In genomic region chr14:105205718-105206208, GRCh38 we compare ENCODE assay signal across 14 cellular contexts. TPM values are rescaled to one million over a fixed set of nuclear protein-coding genes. Genes with fewer than 3 reads are reported as not detected.
DNase-seq lines count a peak whose midpoint lies in the region; ATAC-seq, FAIRE-seq and TF ChIP-seq lines count a peak whose summit lies in the region.
"Had no signal": no experiment of that assay in that cellular context is flagged by ENCODE, and none has a peak within 500 bp of the region (broad histone marks: within the 10 kb centered on the region; RNA-seq: fewer than 3 reads in every experiment).

No MANE protein-coding gene starts in this region.

- H3K27me3 Mint-ChIP-seq in activated T-helper 2 cell treated with anti-CD3 and anti-CD28 coated beads, Interferon-gamma antibody, Interleukin-2, Interleukin-4, amounts not matched to agents 10 μg/mL and 5 μg/mL and 100 μg/mL, durations not matched to agents 14 hours and 24 hours and 36 hours (ENCODE audit: low read depth) = no peaks in the 10 kb centered on the region
- peaks cover 1% of the 10 kb centered on the region for H3K27me3 Mint-ChIP-seq in activated CD4-positive, alpha-beta T cell treated with anti-CD3 and anti-CD28 coated beads for 36 hours

- peak; percentile 29; the same call in 1 of the 2 replicates for TF ChIP-seq POLR2A in GM12878 (IDR thresholded peaks at IDR 0.05; ENCODE audit: low read depth, low read length)

- H3K36me3 Mint-ChIP-seq in activated T-helper 2 cell treated with anti-CD3 and anti-CD28 coated beads, Interferon-gamma antibody, Interleukin-2, Interleukin-4, amounts not matched to agents 10 μg/mL and 5 μg/mL and 100 μg/mL, durations not matched to agents 14 hours and 24 hours and 36 hours (ENCODE audit: low read depth) = no peaks in the 10 kb centered on the region
- no peaks in the 10 kb centered on the region for H3K36me3 Mint-ChIP-seq in activated CD4-positive, alpha-beta T cell treated with anti-CD3 and anti-CD28 coated beads for 36 hours (ENCODE audit: low read depth)
- H3K36me3 Mint-ChIP-seq: CD4-positive, CD25-positive, alpha-beta regulatory T cell had no signal

- H3K9me3 ChIP-seq in BLaER1 (no peaks in the 10 kb centered on the region), GM12878 (replicated peaks; ENCODE audit: control insufficient read depth, insufficient read depth, low read length) (no peaks in the 10 kb centered on the region)
- H3K9me3 ChIP-seq: transverse colon had no signal

- peaks cover 6% of the 10 kb centered on the region for H3K4me1 Mint-ChIP-seq in activated T-helper 2 cell treated with anti-CD3 and anti-CD28 coated beads, Interferon-gamma antibody, Interleukin-2, Interleukin-4, amounts not matched to agents 10 μg/mL and 5 μg/mL and 100 μg/mL, durations not matched to agents 14 hours and 24 hours and 36 hours (ENCODE audit: low read depth)
- H3K4me1 Mint-ChIP-seq in activated CD4-positive, alpha-beta T cell treated with anti-CD3 and anti-CD28 coated beads for 36 hours = peaks cover 7% of the 10 kb centered on the region

- TF ChIP-seq EP300 in GM12878 (IDR thresholded peaks at IDR 0.05; ENCODE audit: borderline replicate concordance in 1 of 2, control insufficient read depth in 1 of 2, low read depth in 2 of 2, low read length in 2 of 2) = no peak

- no peak for TF ChIP-seq RAD21 in GM12878 (IDR thresholded peaks at IDR 0.05; ENCODE audit: insufficient read depth, low read depth, low read length)

- H3K4me2 ChIP-seq in BLaER1 = peak overlapping the region; percentile 99
- H3K4me2 ChIP-seq in GM12878 (ENCODE audit: control insufficient read depth, insufficient read depth) = no peak overlapping the region

- CTCF ChIA-PET in GM12878 (lab: Yijun Ruan, JAX) = interaction anchor here (0.5 kb wide), 1 partner anchor 92 kb away, joined by 3 read pairs; no protein-coding TSS in a partner anchor
- CTCF ChIA-PET in activated CD4-positive, alpha-beta T cell treated with anti-CD3 and anti-CD28 coated beads for 36 hours (lab: Charles Lee) = no interaction called here

- in situ Hi-C loops in GM12878 (cut with MboI) = no loop called here

- H3K4me3 Mint-ChIP-seq in activated T-helper 2 cell treated with anti-CD3 and anti-CD28 coated beads, Interferon-gamma antibody, Interleukin-2, Interleukin-4, amounts not matched to agents 10 μg/mL and 5 μg/mL and 100 μg/mL, durations not matched to agents 14 hours and 24 hours and 36 hours (ENCODE audit: low read depth) = no peak overlapping the region
- no peak overlapping the region for H3K4me3 Mint-ChIP-seq in activated CD4-positive, alpha-beta T cell treated with anti-CD3 and anti-CD28 coated beads for 36 hours
- H3K4me3 Mint-ChIP-seq: CD4-positive, CD25-positive, alpha-beta regulatory T cell had no signal

- no peak for TF ChIP-seq CTCF in GM12878 (IDR thresholded peaks at IDR 0.05 in 2 of 3, conservative IDR thresholded peaks at IDR 0.05 in 1 of 3; ENCODE audit: control insufficient read depth in 2 of 3, extremely low read depth in 1 of 3, insufficient read depth in 1 of 3, low read depth in 3 of 3, low read length in 3 of 3)

- no peak overlapping the region for H2AFZ ChIP-seq in GM12878 (ENCODE audit: control insufficient read depth, low read depth, low read length)

- no peak overlapping the region for H3K4me3 ChIP-seq in BLaER1
- no peak overlapping the region for H3K4me3 ChIP-seq in H7 (ENCODE audit: insufficient read depth, low read depth, low read length)
- H3K4me3 ChIP-seq in GM12878 = no peak overlapping the region
- H3K4me3 ChIP-seq: transverse colon had no signal

- POLR2A ChIA-PET in GM12878 (lab: Charles Lee) = no interaction called here
- POLR2A ChIA-PET in activated CD4-positive, alpha-beta T cell treated with anti-CD3 and anti-CD28 coated beads for 36 hours (lab: Charles Lee) = no interaction called here

- H3K4me1 ChIP-seq in BLaER1 (peaks cover 95% of the 10 kb centered on the region), GM12878 (ENCODE audit: control insufficient read depth, insufficient read depth, low read length) (peaks cover 7% of the 10 kb centered on the region)

- no peaks in the 10 kb centered on the region for H3K27me3 ChIP-seq in BLaER1
- peaks cover 2% of the 10 kb centered on the region; the same call in 1 of the 2 replicates for H3K27me3 ChIP-seq in H7 (ENCODE audit: control insufficient read depth, insufficient read depth, low read length)
- no peaks in the 10 kb centered on the region for H3K27me3 ChIP-seq in GM12878 (replicated peaks in 1 of 2; ENCODE audit: control insufficient read depth in 2 of 2, insufficient read depth in 2 of 2, low read length in 1 of 2)

- RAD21 ChIA-PET in GM12878 (lab: Charles Lee; ENCODE audit: unreplicated experiment) = no interaction called here

- H3K36me3 ChIP-seq in BLaER1 = peaks cover 17% of the 10 kb centered on the region
- H3K36me3 ChIP-seq in H7 (replicated peaks; ENCODE audit: control insufficient read depth, insufficient read depth, low read length) = no peaks in the 10 kb centered on the region; the same call in 1 of the 2 replicates
- H3K36me3 ChIP-seq in GM12878 (ENCODE audit: control insufficient read depth in 2 of 2, insufficient read depth in 2 of 2, low read length in 1 of 2) = peaks cover 0 to 7% of the 10 kb centered on the region in 2 experiments; a peak in 2 of 4 replicates
- H3K36me3 ChIP-seq: transverse colon had no signal

- FAIRE-seq in GM12878 (lab: Jason Lieb, UNC) = no peak
- FAIRE-seq: GM18507 had no signal

- SMC1A ChIA-PET in GM12878 (lab: Charles Lee; ENCODE audit: uncharacterized antibody, unreplicated experiment) = no interaction called here

- 28% methylated on average over 10 of the region's 11 CpGs for WGBS in GM12878 (ENCODE audit: insufficient coverage, insufficient replicate concordance, low lambda C conversion rate, missing lambda C conversion rate)

- H4K20me1 ChIP-seq in BLaER1 (peaks cover 57% of the 10 kb centered on the region), GM12878 (ENCODE audit: control insufficient read depth, insufficient read depth) (no peaks in the 10 kb centered on the region)

- intact Hi-C loops in GM12878 (cut with micrococcal nuclease; ENCODE audit: unreplicated experiment) = no loop called here
- intact Hi-C loops in activated T-helper 2 cell treated with anti-CD3 and anti-CD28 coated beads, Interferon-gamma antibody, Interleukin-2, Interleukin-4, amounts not matched to agents 10 μg/mL and 5 μg/mL and 100 μg/mL, durations not matched to agents 14 hours and 24 hours and 36 hours (cut with micrococcal nuclease) = loop anchor here (2.0 kb wide), 1 partner anchor 25 kb away; the partner anchor contains the start of gene NUDT14
- intact Hi-C loops in activated CD4-positive, alpha-beta T cell treated with anti-CD3 and anti-CD28 coated beads for 36 hours (cut with DNase I, micrococcal nuclease) = no loop called here

- BruUV-seq in GM12878 (replicated peaks; lab: Mats Ljungman, UMichigan) = no TSS peak

- DNase-seq in H7 (peak; percentile 79), GM12878 (ENCODE audit: low read depth, low spot score) (no peak), myocyte (ENCODE audit: low read depth) (peak; percentile 80), SIG-M5 treated with dmso at 0.1 percent for 504 hours (lab: John Stamatoyannopoulos, UW; ENCODE audit: unreplicated experiment) (no peak)
- no peak for DNase-seq in activated T-helper 2 cell treated with anti-CD3 and anti-CD28 coated beads, Interferon-gamma antibody, Interleukin-2, Interleukin-4, amounts not matched to agents 10 μg/mL and 5 μg/mL and 100 μg/mL, durations not matched to agents 14 hours and 24 hours and 36 hours (ENCODE audit: low spot score)
- DNase-seq in stimulated activated CD4-positive, alpha-beta T cell treated with anti-CD3 and anti-CD28 coated beads, Interleukin-4, amount 100 ng/mL, for 1 hour = no peak
- DNase-seq in activated CD4-positive, alpha-beta T cell treated with anti-CD3 and anti-CD28 coated beads for 36 hours = no peak
- DNase-seq: activated gamma-delta T cell; CD4-positive, CD25-positive, alpha-beta regulatory T cell; NCI-H1105 treated with DMSO at 0.1 percent for 48 hours; NCI-H748 treated with DMSO at 0.1 percent for 48 hours; transverse colon had no signal

- H3K9me3 Mint-ChIP-seq in activated T-helper 2 cell treated with anti-CD3 and anti-CD28 coated beads, Interferon-gamma antibody, Interleukin-2, Interleukin-4, amounts not matched to agents 10 μg/mL and 5 μg/mL and 100 μg/mL, durations not matched to agents 14 hours and 24 hours and 36 hours = no peaks in the 10 kb centered on the region
- H3K9me3 Mint-ChIP-seq in activated CD4-positive, alpha-beta T cell treated with anti-CD3 and anti-CD28 coated beads for 36 hours (ENCODE audit: low read depth) = no peaks in the 10 kb centered on the region
- H3K9me3 Mint-ChIP-seq: CD4-positive, CD25-positive, alpha-beta regulatory T cell had no signal

- H3K27ac ChIP-seq in BLaER1 (peak overlapping the region; percentile 58; the same call in 1 of the 2 replicates), GM12878 (ENCODE audit: control insufficient read depth, insufficient read depth) (no peak overlapping the region)
- H3K27ac ChIP-seq: transverse colon had no signal

- no peak for ATAC-seq in GM12878
- ATAC-seq in activated CD4-positive, alpha-beta T cell treated with anti-CD3 and anti-CD28 coated beads for 36 hours = no peak

- H3K79me2 ChIP-seq in GM12878 (ENCODE audit: control insufficient read depth, insufficient read depth, low read length) = no peaks in the 10 kb centered on the region

- H3K9ac ChIP-seq in BLaER1 (peak overlapping the region; percentile 41; the same call in 1 of the 2 replicates), GM12878 (ENCODE audit: control insufficient read depth, insufficient read depth, low read length) (no peak overlapping the region)

- no peak overlapping the region for H3K27ac Mint-ChIP-seq in activated T-helper 2 cell treated with anti-CD3 and anti-CD28 coated beads, Interferon-gamma antibody, Interleukin-2, Interleukin-4, amounts not matched to agents 10 μg/mL and 5 μg/mL and 100 μg/mL, durations not matched to agents 14 hours and 24 hours and 36 hours
- H3K27ac Mint-ChIP-seq in activated CD4-positive, alpha-beta T cell treated with anti-CD3 and anti-CD28 coated beads for 36 hours = no peak overlapping the region
- H3K27ac Mint-ChIP-seq: CD4-positive, CD25-positive, alpha-beta regulatory T cell had no signal

RNA-seq across cellular contexts. Expression of gene NUDT14, which starts 24.7 kb away (rescaled TPM):
- 30.4 and 33.6 TPM in 2 replicates for total RNA-seq in H7 (2014; rRNA removed; shearing (Covaris generic))
- 4.4 and 4.6 TPM in 2 replicates for total RNA-seq in GM12878 (2013; cell fraction: nucleolus; rRNA removed)
- total RNA-seq in GM12878 (2014; rRNA removed) (4.3 and 5.0 TPM in 2 replicates), GM12878 (2014; rRNA removed; fragmentation: Illumina TruSeq; extraction: Trizol) (1.1 and 2.4 TPM in 2 replicates), GM12878 (2021) (5.4 and 6.4 TPM in 2 replicates), myocyte (33.2 and 40.9 TPM in 2 replicates)
- 0.73 TPM for polyA plus RNA-seq in GM12878 (2011; ENCODE audit: low read depth)
- polyA plus RNA-seq in GM12878 (2011; rRNA removed) (1.8 and 4.4 TPM in 2 replicates), GM12878 (2014; fragmentation: Illumina TruSeq; extraction: Trizol) (0.62 TPM in 1 of 2 replicates, not detected in the other), GM12878 (2014; fragmentation: Nextera tagmentation; extraction: Ambion mirVana) (under 1 TPM in 1 of 2 experiments, not detected in 1; 0.86 TPM), GM12878 (2014; rRNA removed) (5.3 and 6.2 TPM in 2 replicates), GM12878 (2016; fragmentation: Nextera tagmentation; extraction: Ambion mirVana) (1 to 10 TPM; 4.0 to 6.8 TPM)
- 5.8 and 7.9 TPM in 2 replicates for polyA plus RNA-seq in GM12878 (2011; cell fraction: cytosol; rRNA removed)
- polyA plus RNA-seq in GM12878 (2011; cell fraction: nucleus; rRNA removed) = 10.6 and 14.3 TPM in 2 replicates
- polyA plus RNA-seq in GM12878 (2012) = 5.3 and 5.9 TPM in 2 replicates
- polyA minus RNA-seq in GM12878 (2011; rRNA and poly(A)+ RNA removed) = 1.4 and 2.7 TPM in 2 replicates
- 1.8 and 2.9 TPM in 2 replicates for polyA minus RNA-seq in GM12878 (2011; cell fraction: cytosol; rRNA and poly(A)+ RNA removed)
- 1.1 and 1.2 TPM in 2 replicates for polyA minus RNA-seq in GM12878 (2011; cell fraction: nucleus; rRNA and poly(A)+ RNA removed)
- 14.7 TPM for polyA plus RNA-seq in myocyte (2012)
- 7.7 and 10.4 TPM in 2 replicates for total RNA-seq in activated T-helper 2 cell treated with anti-CD3 and anti-CD28 coated beads, Interferon-gamma antibody, Interleukin-2, Interleukin-4, amounts not matched to agents 10 μg/mL and 5 μg/mL and 100 μg/mL, durations not matched to agents 14 hours and 24 hours and 36 hours
- total RNA-seq in activated CD4-positive, alpha-beta T cell treated with anti-CD3 and anti-CD28 coated beads for 36 hours = 10 to 100 TPM; 12.3 to 13.5 TPM

RNA-seq across cellular contexts. Expression of gene JAG2, which starts 37.2 kb away (rescaled TPM):
- total RNA-seq in H7 (2014; rRNA removed; shearing (Covaris generic)) = 13.0 and 17.9 TPM in 2 replicates
- 0.81 and 0.95 TPM in 2 replicates for total RNA-seq in GM12878 (2013; cell fraction: nucleolus; rRNA removed)
- 0.06 TPM in 1 of 2 replicates, not detected in the other for total RNA-seq in GM12878 (2014; rRNA removed)
- total RNA-seq in GM12878 (2014; rRNA removed; fragmentation: Illumina TruSeq; extraction: Trizol) = not detected in 2 replicates
- 0.10 and 0.19 TPM in 2 replicates for total RNA-seq in GM12878 (2021)
- 0.09 TPM for polyA plus RNA-seq in GM12878 (2011; ENCODE audit: low read depth)
- 0.05 TPM in 1 of 2 replicates, not detected in the other for polyA plus RNA-seq in GM12878 (2011; rRNA removed)
- polyA plus RNA-seq in GM12878 (2011; cell fraction: cytosol; rRNA removed) = 0.07 and 0.10 TPM in 2 replicates
- polyA plus RNA-seq in GM12878 (2011; cell fraction: nucleus; rRNA removed) = 0.45 and 0.73 TPM in 2 replicates
- 1.00 and 1.0 TPM in 2 replicates for polyA plus RNA-seq in GM12878 (2012)
- polyA plus RNA-seq in GM12878 (2014; fragmentation: Illumina TruSeq; extraction: Trizol) = not detected in 2 replicates
- not detected for polyA plus RNA-seq in GM12878 (2014; fragmentation: Nextera tagmentation; extraction: Ambion mirVana)
- polyA plus RNA-seq in GM12878 (2014; rRNA removed) = 0.09 and 0.14 TPM in 2 replicates
- under 1 TPM in 1 of 2 experiments, not detected in 1; 0.04 TPM for polyA plus RNA-seq in GM12878 (2016; fragmentation: Nextera tagmentation; extraction: Ambion mirVana)
- polyA minus RNA-seq in GM12878 (2011; rRNA and poly(A)+ RNA removed) = 0.67 TPM in 1 of 2 replicates, not detected in the other
- 0.31 TPM in 1 of 2 replicates, not detected in the other for polyA minus RNA-seq in GM12878 (2011; cell fraction: cytosol; rRNA and poly(A)+ RNA removed)
- 0.24 and 0.57 TPM in 2 replicates for polyA minus RNA-seq in GM12878 (2011; cell fraction: nucleus; rRNA and poly(A)+ RNA removed)
- 32.5 and 42.7 TPM in 2 replicates for total RNA-seq in myocyte
- polyA plus RNA-seq in myocyte (2012) = 12.0 TPM
- 2.6 and 3.2 TPM in 2 replicates for total RNA-seq in activated T-helper 2 cell treated with anti-CD3 and anti-CD28 coated beads, Interferon-gamma antibody, Interleukin-2, Interleukin-4, amounts not matched to agents 10 μg/mL and 5 μg/mL and 100 μg/mL, durations not matched to agents 14 hours and 24 hours and 36 hours
- total RNA-seq in activated CD4-positive, alpha-beta T cell treated with anti-CD3 and anti-CD28 coated beads for 36 hours = 1 to 10 TPM; 3.2 to 3.6 TPM

RNA-seq across cellular contexts. Expression of gene BTBD6, which starts 42.6 kb away (rescaled TPM):
- total RNA-seq in H7 (2014; rRNA removed; shearing (Covaris generic)) = 18.7 and 22.3 TPM in 2 replicates
- 7.0 and 8.1 TPM in 2 replicates for total RNA-seq in GM12878 (2013; cell fraction: nucleolus; rRNA removed)
- total RNA-seq in GM12878 (2014; rRNA removed) (33.4 and 36.0 TPM in 2 replicates), GM12878 (2014; rRNA removed; fragmentation: Illumina TruSeq; extraction: Trizol) (18.6 and 20.8 TPM in 2 replicates), GM12878 (2021) (26.2 and 26.4 TPM in 2 replicates), myocyte (117 and 167 TPM in 2 replicates)
- polyA plus RNA-seq in GM12878 (2011; ENCODE audit: low read depth) = 8.5 TPM
- polyA plus RNA-seq in GM12878 (2011; rRNA removed) (8.4 and 13.8 TPM in 2 replicates), GM12878 (2014; fragmentation: Illumina TruSeq; extraction: Trizol) (6.2 and 17.8 TPM in 2 replicates), GM12878 (2014; fragmentation: Nextera tagmentation; extraction: Ambion mirVana) (1 to 10 TPM; 3.6 to 9.8 TPM), GM12878 (2014; rRNA removed) (36.5 and 42.0 TPM in 2 replicates), GM12878 (2016; fragmentation: Nextera tagmentation; extraction: Ambion mirVana) (1 to 10 TPM; 1.4 to 2.1 TPM)
- polyA plus RNA-seq in GM12878 (2011; cell fraction: cytosol; rRNA removed) = 15.8 and 22.1 TPM in 2 replicates
- polyA plus RNA-seq in GM12878 (2011; cell fraction: nucleus; rRNA removed) = 41.5 and 42.8 TPM in 2 replicates
- polyA plus RNA-seq in GM12878 (2012) = 13.7 and 15.0 TPM in 2 replicates
- 8.6 and 14.2 TPM in 2 replicates for polyA minus RNA-seq in GM12878 (2011; rRNA and poly(A)+ RNA removed)
- polyA minus RNA-seq in GM12878 (2011; cell fraction: cytosol; rRNA and poly(A)+ RNA removed) = 5.3 and 7.5 TPM in 2 replicates
- 6.0 and 8.9 TPM in 2 replicates for polyA minus RNA-seq in GM12878 (2011; cell fraction: nucleus; rRNA and poly(A)+ RNA removed)
- polyA plus RNA-seq in myocyte (2012) = 35.8 TPM
- total RNA-seq in activated T-helper 2 cell treated with anti-CD3 and anti-CD28 coated beads, Interferon-gamma antibody, Interleukin-2, Interleukin-4, amounts not matched to agents 10 μg/mL and 5 μg/mL and 100 μg/mL, durations not matched to agents 14 hours and 24 hours and 36 hours = 38.4 and 38.6 TPM in 2 replicates
- 10 to 100 TPM; 18.9 to 23.2 TPM for total RNA-seq in activated CD4-positive, alpha-beta T cell treated with anti-CD3 and anti-CD28 coated beads for 36 hours

Comparison
In these comparisons a context has a peak if more than half of its experiments do, and no peak if none do; other contexts are left out.
1. DNase-seq: peak in H7 (single experiment) and myocyte (single experiment); none in GM12878 (single experiment), activated T-helper 2 cell treated with anti-CD3 and anti-CD28 coated beads, Interferon-gamma antibody, Interleukin-2, Interleukin-4, amounts not matched to agents 10 μg/mL and 5 μg/mL and 100 μg/mL, durations not matched to agents 14 hours and 24 hours and 36 hours (single experiment), stimulated activated CD4-positive, alpha-beta T cell treated with anti-CD3 and anti-CD28 coated beads, Interleukin-4, amount 100 ng/mL, for 1 hour (single experiment), SIG-M5 treated with dmso at 0.1 percent for 504 hours (single experiment) and activated CD4-positive, alpha-beta T cell treated with anti-CD3 and anti-CD28 coated beads for 36 hours (single experiment).